In genomic region chr11:42138454-42138853, GRCh38 we compare ENCODE assay signal across 28 cellular contexts.
"Had no signal": no experiment of that assay in that cellular context is flagged by ENCODE, and none has a peak within 500 bp of the region (broad histone marks: within the 10 kb centered on the region; RNA-seq: fewer than 3 reads in every experiment).

No MANE protein-coding gene starts in this region.

- DNase-seq: colonic mucosa; cortex of kidney; dermis blood vessel endothelial cell; dorsolateral prefrontal cortex; effector CD4-positive, alpha-beta T cell; effector CD8-positive, alpha-beta T cell; effector memory CD4-positive, alpha-beta T cell; effector memory CD8-positive, alpha-beta T cell; endodermal cell; erythroblast; esophagus squamous epithelium; foreskin fibroblast; foreskin keratinocyte; foreskin melanocyte; gastrocnemius medialis; head of caudate nucleus; heart left ventricle; heart right ventricle had no signal

- H3K4me3 Mint-ChIP-seq: dendritic cell treated with granulocyte-macrophage colony-stimulating factor and Interleukin-4, amounts not matched to agents 40 ng/mL and 50 ng/mL, for 4 days; effector memory CD8-positive, alpha-beta T cell; endodermal cell had no signal

- H3K27me3 Mint-ChIP-seq: dendritic cell treated with granulocyte-macrophage colony-stimulating factor and Interleukin-4, amounts not matched to agents 40 ng/mL and 50 ng/mL, for 4 days; effector memory CD8-positive, alpha-beta T cell had no signal

- FAIRE-seq: colon, endometrium, endothelial cell of umbilical vein, frontal cortex had no signal

- H3K27me3 ChIP-seq: colonic mucosa, dorsolateral prefrontal cortex, esophagus muscularis mucosa, esophagus squamous epithelium, foreskin keratinocyte, gastrocnemius medialis, gastroesophageal sphincter, heart left ventricle, heart right ventricle had no signal

- H3K27ac ChIP-seq: colonic mucosa, coronary artery, dorsolateral prefrontal cortex, epithelial cell of prostate, esophagus muscularis mucosa, esophagus squamous epithelium, foreskin keratinocyte, gastrocnemius medialis, gastroesophageal sphincter, heart left ventricle, heart right ventricle had no signal

- ATAC-seq: effector memory CD8-positive, alpha-beta T cell; esophagus mucosa; foreskin keratinocyte; gastrocnemius medialis; gastroesophageal sphincter; heart left ventricle; heart right ventricle had no signal

- H3K4me1 Mint-ChIP-seq: endodermal cell had no signal

- H3K9me3 ChIP-seq: colonic mucosa, esophagus muscularis mucosa, esophagus squamous epithelium, gastrocnemius medialis, gastroesophageal sphincter had no signal

- H3K4me3 ChIP-seq: colonic mucosa, coronary artery, dorsolateral prefrontal cortex, esophagus muscularis mucosa, esophagus squamous epithelium, gastrocnemius medialis, gastroesophageal sphincter, heart left ventricle, heart right ventricle had no signal

- H3K36me3 ChIP-seq: colonic mucosa, esophagus muscularis mucosa, esophagus squamous epithelium, gastrocnemius medialis, gastroesophageal sphincter, heart left ventricle, heart right ventricle had no signal

- H3K4me1 ChIP-seq: colonic mucosa, esophagus muscularis mucosa, esophagus squamous epithelium, foreskin keratinocyte, gastrocnemius medialis, gastroesophageal sphincter, heart left ventricle, heart right ventricle had no signal

- H3K27ac Mint-ChIP-seq: dendritic cell treated with granulocyte-macrophage colony-stimulating factor and Interleukin-4, amounts not matched to agents 40 ng/mL and 50 ng/mL, for 4 days; effector memory CD8-positive, alpha-beta T cell; endodermal cell had no signal
